18 cellular contexts compared by ENCODE assay signal in the genomic region with DNA sequence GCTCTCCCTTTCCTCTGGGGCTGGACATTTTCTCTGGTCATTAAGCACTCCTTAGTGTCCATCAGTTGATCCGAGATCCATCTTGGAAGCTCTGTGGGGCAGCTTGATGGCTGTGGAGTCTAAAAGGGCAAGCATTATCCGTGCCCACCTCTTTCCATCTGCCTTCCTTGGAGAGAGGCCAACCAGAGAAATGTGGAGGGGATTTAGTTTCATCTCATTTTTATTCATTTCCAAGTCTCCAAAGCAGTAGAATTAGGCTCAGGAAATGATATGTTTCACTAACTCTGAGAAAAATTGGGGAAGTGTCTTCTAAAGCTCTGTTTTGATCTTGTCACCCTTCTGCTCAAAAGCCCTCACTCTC.
DNase-seq lines count a peak whose midpoint lies in the region; ATAC-seq and TF ChIP-seq lines count a peak whose summit lies in the region.
"Had no signal": no experiment of that assay in that cellular context is flagged by ENCODE, and none has a peak within 500 bp of the region (broad histone marks: within the 10 kb centered on the region; RNA-seq: fewer than 3 reads in every experiment).

No MANE protein-coding gene starts in this region.

- no peaks in the 10 kb centered on the region for H3K36me3 ChIP-seq in KMS-11 (ENCODE audit: insufficient read depth)

- CTCF ChIA-PET in activated naive CD4-positive, alpha-beta T cell treated with anti-CD3 and anti-CD28 coated beads for 36 hours (lab: Charles Lee): no interaction called here

- peaks cover 4% of the 10 kb centered on the region for H3K27me3 Mint-ChIP-seq in brain
- H3K27me3 Mint-ChIP-seq in activated naive CD4-positive, alpha-beta T cell treated with anti-CD3 and anti-CD28 coated beads for 36 hours (ENCODE audit: low read depth): peaks cover 10% of the 10 kb centered on the region

- H3K4me3 ChIP-seq in KMS-11 (IDR thresholded peaks at IDR 0.05; ENCODE audit: insufficient read depth, low read depth, low read length): no peak overlapping the region

- H3K4me2 ChIP-seq in KMS-11: peak overlapping the region; percentile 15; the same call in 1 of the 2 replicates

- ATAC-seq in GM19455 (IDR thresholded peaks at IDR 0.05; ENCODE audit: unreplicated experiment): no peak
- ATAC-seq: HepG2, Panc1 had no signal

- H3K9ac ChIP-seq in KMS-11: no peak overlapping the region

- H3K4me1 ChIP-seq in KMS-11 (ENCODE audit: low read depth, poor library complexity, severe bottlenecking): peaks cover 37% of the 10 kb centered on the region

- peak overlapping the region in 4 of 5 experiments; percentile 6 to 70 (median 48) for H3K27ac Mint-ChIP-seq in brain
- no peak overlapping the region for H3K27ac Mint-ChIP-seq in activated naive CD4-positive, alpha-beta T cell treated with anti-CD3 and anti-CD28 coated beads for 36 hours

- peaks cover 39% of the 10 kb centered on the region for H3K4me1 Mint-ChIP-seq in brain
- H3K4me1 Mint-ChIP-seq in activated naive CD4-positive, alpha-beta T cell treated with anti-CD3 and anti-CD28 coated beads for 36 hours (ENCODE audit: low read depth): no peaks in the 10 kb centered on the region
- H3K4me1 Mint-ChIP-seq: CD4-positive, CD25-positive, alpha-beta regulatory T cell had no signal

- in situ Hi-C loops in KBM-7 (cut with MboI; ENCODE audit: low pct_unique_long_range_greater_than_20kb, low sequenced_read_pairs): no loop called here

- intact Hi-C loops in activated naive CD4-positive, alpha-beta T cell treated with anti-CD3 and anti-CD28 coated beads for 36 hours (cut with micrococcal nuclease): no loop called here

- no peaks in the 10 kb centered on the region for H4K20me1 ChIP-seq in KMS-11 (ENCODE audit: insufficient read depth)

- DNase-seq in NCI-H446 treated with DMSO at 0.1 percent for 48 hours (lab: John Stamatoyannopoulos, UW): peak; percentile 70
- no peak for DNase-seq in KBM-7
- DNase-seq in A172 (ENCODE audit: low spot score): no peak
- DNase-seq in activated naive CD4-positive, alpha-beta T cell treated with anti-CD3 and anti-CD28 coated beads for 36 hours: no peak
- DNase-seq: CD4-positive, CD25-positive, alpha-beta regulatory T cell; COR-L47; DMS53; EL; KG1; NCI-H1417; NCI-H2081 treated with DMSO at 0.1 percent for 48 hours; NCI-H2227 treated with DMSO at 0.1 percent for 48 hours; NCI-H69 had no signal

- no peak overlapping the region for H3K4me3 Mint-ChIP-seq in brain
- no peak overlapping the region for H3K4me3 Mint-ChIP-seq in activated naive CD4-positive, alpha-beta T cell treated with anti-CD3 and anti-CD28 coated beads for 36 hours
- H3K4me3 Mint-ChIP-seq: CD4-positive, CD25-positive, alpha-beta regulatory T cell had no signal

- no peaks in the 10 kb centered on the region for H3K27me3 ChIP-seq in KMS-11 (ENCODE audit: insufficient read depth, low read depth)

- no peaks in the 10 kb centered on the region for H3K9me3 Mint-ChIP-seq in brain
- no peaks in the 10 kb centered on the region for H3K9me3 Mint-ChIP-seq in activated naive CD4-positive, alpha-beta T cell treated with anti-CD3 and anti-CD28 coated beads for 36 hours

- no peak overlapping the region for H2AFZ ChIP-seq in KMS-11 (ENCODE audit: low read depth)

- no peaks in the 10 kb centered on the region for H3K36me3 Mint-ChIP-seq in brain
- H3K36me3 Mint-ChIP-seq in activated naive CD4-positive, alpha-beta T cell treated with anti-CD3 and anti-CD28 coated beads for 36 hours (ENCODE audit: low read depth): no peaks in the 10 kb centered on the region
- H3K36me3 Mint-ChIP-seq: CD4-positive, CD25-positive, alpha-beta regulatory T cell had no signal

- no peak overlapping the region for H3K27ac ChIP-seq in KMS-11

- H3K79me2 ChIP-seq in KMS-11 (ENCODE audit: insufficient read depth, low read depth): no peaks in the 10 kb centered on the region

- TF ChIP-seq CTCF in KMS-11 (conservative IDR thresholded peaks at IDR 0.05; ENCODE audit: low read depth, low read length) (no peak), brain (conservative IDR thresholded peaks at IDR 0.05) (no peak)
